Comparison of ENCODE assay signal across 14 cellular contexts in the genomic region with DNA sequence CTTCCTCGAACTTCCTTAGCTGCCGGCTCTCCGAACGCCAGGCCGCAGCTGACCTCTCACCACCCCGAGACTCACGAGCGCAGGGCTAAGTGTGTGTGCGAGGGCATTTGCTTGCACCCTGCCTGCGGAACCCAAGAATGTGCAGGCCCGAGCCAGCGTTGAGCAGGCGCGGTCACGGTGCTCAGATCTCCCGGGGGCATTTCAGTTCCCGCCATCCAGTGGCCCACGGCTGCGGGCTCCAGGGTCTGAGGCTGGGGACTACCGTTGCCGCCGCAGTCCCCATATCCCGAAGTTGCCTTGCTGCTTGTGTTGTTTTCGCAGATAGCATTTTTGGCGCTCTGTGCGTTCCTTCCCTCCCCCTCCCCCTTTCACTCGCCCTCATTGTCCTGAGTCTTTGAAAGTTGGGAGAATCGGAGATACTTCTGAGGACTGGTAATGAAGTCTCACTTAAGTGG. TPM values are rescaled to one million over a fixed set of nuclear protein-coding genes. Genes with fewer than 3 reads are reported as not detected.
DNase-seq lines count a peak whose midpoint lies in the region; ATAC-seq and TF ChIP-seq lines count a peak whose summit lies in the region.
"Had no signal": no experiment of that assay in that cellular context is flagged by ENCODE, and none has a peak within 500 bp of the region (broad histone marks: within the 10 kb centered on the region; RNA-seq: fewer than 3 reads in every experiment).

No MANE protein-coding gene starts in this region.

- peaks cover 20% of the 10 kb centered on the region for H3K4me1 Mint-ChIP-seq in HFFc6 (ENCODE audit: low read depth)

- peaks cover 3 to 64% of the 10 kb centered on the region in 2 donors for H3K4me1 ChIP-seq in muscle layer of duodenum (ENCODE audit: control insufficient read depth in 1 of 2, insufficient read depth in 2 of 2, low read length in 2 of 2)

- peaks cover 86% of the 10 kb centered on the region for H3K27me3 Mint-ChIP-seq in HFFc6 (ENCODE audit: insufficient read depth)

- DNase-seq in AG20443 (ENCODE audit: low spot score) (peak; percentile 20), HFFc6 (no peak), NCI-H1417 (lab: John Stamatoyannopoulos, UW) (no peak), MV-4-11 (lab: John Stamatoyannopoulos, UW) (no peak), ureter (ENCODE audit: low spot score) (no peak)
- DNase-seq: colonic mucosa, heart right ventricle, NCI-H226 had no signal

- peak overlapping the region; percentile 29 for H3K27ac ChIP-seq in cingulate gyrus (ENCODE audit: low read depth, low read length)
- no peak overlapping the region for H3K27ac ChIP-seq in muscle layer of duodenum (ENCODE audit: low read length)
- H3K27ac ChIP-seq: C4-2B, colonic mucosa, heart right ventricle had no signal

- H3K27me3 ChIP-seq in muscle layer of duodenum (ENCODE audit: low read depth, low read length) = peaks cover 99% of the 10 kb centered on the region

- TF ChIP-seq CTCF in HFFc6 (IDR thresholded peaks at IDR 0.05) = no peak

- no peak overlapping the region for H3K27ac Mint-ChIP-seq in HFFc6

- ATAC-seq in HG03039 (IDR thresholded peaks at IDR 0.05; ENCODE audit: unreplicated experiment) = no peak
- ATAC-seq: K562 had no signal

- no peaks in the 10 kb centered on the region for H3K9me3 Mint-ChIP-seq in HFFc6

- peak overlapping the region; percentile 6; the same call in 1 of the 2 replicates for H3K4me3 Mint-ChIP-seq in HFFc6

- H3K36me3 Mint-ChIP-seq in HFFc6 (ENCODE audit: low read depth) = no peaks in the 10 kb centered on the region

- peak overlapping the region; percentile 18 to 53 for H3K4me3 ChIP-seq in muscle layer of duodenum (ENCODE audit: low read depth in 1 of 2, low read length in 2 of 2)
- H3K4me3 ChIP-seq: K562 had no signal

- no peaks in the 10 kb centered on the region for H3K9me3 ChIP-seq in muscle layer of duodenum (ENCODE audit: control insufficient read depth in 1 of 2, low read length in 2 of 2)
- H3K9me3 ChIP-seq: colonic mucosa, heart right ventricle had no signal

- no peaks in the 10 kb centered on the region for H3K36me3 ChIP-seq in muscle layer of duodenum (ENCODE audit: control insufficient read depth in 1 of 2, insufficient read depth in 2 of 2, low read length in 2 of 2)
- H3K36me3 ChIP-seq: colonic mucosa, heart right ventricle had no signal

RNA-seq across cellular contexts. Expression of gene NR2E1, which starts 1.7 kb away (rescaled TPM):
- total RNA-seq in HFFc6 (2021; fragmentation: NEBNext Ultra II Directional; extraction: Animal tissue kit (Norgen Biotek cat#: 25700)) = not detected
- 0.18 TPM for total RNA-seq in ureter
- total RNA-seq: colonic mucosa, heart right ventricle, K562, posterior vena cava had no signal
